In the genomic region with DNA sequence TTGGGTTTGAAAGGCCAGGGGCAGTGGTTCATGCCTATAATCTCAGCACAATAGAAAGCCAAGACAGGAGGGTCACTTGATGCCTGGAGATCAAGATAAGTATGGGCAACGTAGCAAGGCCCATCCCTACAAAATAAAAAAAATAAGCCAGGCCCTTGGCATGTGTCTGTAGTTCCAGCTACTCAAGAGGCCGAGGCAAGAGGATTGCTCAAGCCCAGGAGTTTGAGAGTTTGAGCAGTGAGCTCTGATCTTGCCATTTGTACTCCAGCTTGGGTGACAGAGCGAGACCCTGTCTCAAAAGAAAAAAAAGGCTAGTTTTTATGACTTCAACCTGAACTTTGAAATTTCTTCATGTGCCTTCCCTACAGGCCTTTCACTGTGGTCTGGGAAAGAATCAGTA, we compare ENCODE assay signal across 30 cellular contexts.
"Had no signal": no experiment of that assay in that cellular context is flagged by ENCODE, and none has a peak within 500 bp of the region (broad histone marks: within the 10 kb centered on the region; RNA-seq: fewer than 3 reads in every experiment).

No MANE protein-coding gene starts in this region.

- H3K4me3 Mint-ChIP-seq: activated CD4-positive, alpha-beta memory T cell treated with anti-CD3 and anti-CD28 coated beads, Interleukin-2, amount 10 ng/mL, durations not matched to agents 7 days and 5 days; activated CD4-positive, alpha-beta T cell treated with anti-CD3 and anti-CD28 coated beads, Interleukin-2, amount 10 ng/mL, durations not matched to agents 7 days and 5 days; activated naive CD8-positive, alpha-beta T cell; activated T-cell treated with anti-CD3 and anti-CD28 coated beads, Interleukin-2, amount 50 U/mL, for 4 hours; activated T-helper 17 cell treated with anti-CD3 and anti-CD28 coated beads, Interleukin-2, amount 50 U/mL, for 72 hours; effector memory CD8-positive, alpha-beta T cell; WTC11 had no signal

- H3K27me3 ChIP-seq: brain microvascular endothelial cell, esophagus muscularis mucosa, foreskin keratinocyte, gastrocnemius medialis, heart left ventricle had no signal

- DNase-seq: activated CD4-positive, alpha-beta memory T cell treated with anti-CD3 and anti-CD28 coated beads, Interleukin-2, amount 10 ng/mL, durations not matched to agents 7 days and 5 days; activated CD4-positive, alpha-beta T cell treated with anti-CD3 and anti-CD28 coated beads for 1 hour; activated CD4-positive, alpha-beta T cell treated with anti-CD3 and anti-CD28 coated beads for 4 hours; activated CD4-positive, alpha-beta T cell treated with anti-CD3 and anti-CD28 coated beads, Interleukin-2, amount 10 ng/mL, durations not matched to agents 7 days and 5 days; activated CD4-positive, alpha-beta T cell treated with anti-CD3 and anti-CD28 coated beads, Interleukin-2, amount 50 U/mL, for 4 hours; activated CD8-positive, alpha-beta memory T cell treated with anti-CD3 and anti-CD28 coated beads, Interleukin-2, amount 50 U/mL, for 48 hours; activated effector memory CD4-positive, alpha-beta T cell treated with Interleukin-2 at 50 U/mL for 16 hours; activated gamma-delta T cell treated with Interleukin-2 at 50 U/mL for 16 hours; activated naive CD4-positive, alpha-beta T cell treated with anti-CD3 and anti-CD28 coated beads, Interleukin-2, amount 50 U/mL, for 16 hours; activated naive CD4-positive, alpha-beta T cell treated with Interleukin-2 at 50 U/mL for 16 hours; activated T-cell treated with anti-CD3 and anti-CD28 coated beads for 4 hours; activated T-cell treated with anti-CD3 and anti-CD28 coated beads, Interleukin-2, amount 50 U/mL, for 4 hours; amniotic stem cell; anterior cingulate cortex; brain microvascular endothelial cell; caudate nucleus; cortex of kidney; dermis blood vessel endothelial cell; effector CD4-positive, alpha-beta T cell; effector memory CD8-positive, alpha-beta T cell; erythroblast; foreskin keratinocyte; gastrocnemius medialis; glutamatergic neuron; heart left ventricle; T-helper 2 cell had no signal

- H3K9me3 ChIP-seq: esophagus muscularis mucosa, gastrocnemius medialis had no signal

- H3K4me1 Mint-ChIP-seq: activated T-helper 17 cell treated with anti-CD3 and anti-CD28 coated beads, Interleukin-2, amount 50 U/mL, for 72 hours had no signal

- H3K4me3 ChIP-seq: esophagus muscularis mucosa, gastrocnemius medialis, heart left ventricle had no signal

- H3K4me1 ChIP-seq: foreskin keratinocyte had no signal

- H3K27me3 Mint-ChIP-seq: activated CD4-positive, alpha-beta memory T cell treated with anti-CD3 and anti-CD28 coated beads, Interleukin-2, amount 10 ng/mL, durations not matched to agents 7 days and 5 days; activated CD4-positive, alpha-beta T cell treated with anti-CD3 and anti-CD28 coated beads, Interleukin-2, amount 10 ng/mL, durations not matched to agents 7 days and 5 days; activated naive CD8-positive, alpha-beta T cell; activated T-helper 17 cell treated with anti-CD3 and anti-CD28 coated beads, Interleukin-2, amount 50 U/mL, for 72 hours; effector memory CD8-positive, alpha-beta T cell had no signal

- H3K27ac ChIP-seq: brain microvascular endothelial cell, esophagus muscularis mucosa, foreskin keratinocyte, gastrocnemius medialis, heart left ventricle had no signal

- ATAC-seq: activated T-cell treated with anti-CD3 and anti-CD28 coated beads, Interleukin-2, amount 50 U/mL, for 4 hours; activated T-helper 17 cell treated with anti-CD3 and anti-CD28 coated beads, Interleukin-2, amount 50 U/mL, for 72 hours; effector memory CD8-positive, alpha-beta T cell; foreskin keratinocyte; gastrocnemius medialis; heart left ventricle; WTC11 had no signal

- H3K27ac Mint-ChIP-seq: activated CD4-positive, alpha-beta memory T cell treated with anti-CD3 and anti-CD28 coated beads, Interleukin-2, amount 10 ng/mL, durations not matched to agents 7 days and 5 days; activated CD4-positive, alpha-beta T cell treated with anti-CD3 and anti-CD28 coated beads, Interleukin-2, amount 10 ng/mL, durations not matched to agents 7 days and 5 days; activated naive CD8-positive, alpha-beta T cell; activated T-helper 17 cell treated with anti-CD3 and anti-CD28 coated beads, Interleukin-2, amount 50 U/mL, for 72 hours; effector memory CD8-positive, alpha-beta T cell; WTC11 had no signal
